ENCODE assay signal across 8 cellular contexts in genomic region chr2:95728878-95729511, GRCh38.
DNase-seq lines count a peak whose midpoint lies in the region; ATAC-seq and TF ChIP-seq lines count a peak whose summit lies in the region.

No MANE protein-coding gene starts in this region.

- POLR2A ChIA-PET in HEK293 (lab: Yijun Ruan, JAX) = no interaction called here

- peak; percentile 68 for TF ChIP-seq CTCF in HEK293 (tag by site-specific recombination; IDR thresholded peaks at IDR 0.05)
- TF ChIP-seq CTCF in fibroblast of pulmonary artery (IDR thresholded peaks at IDR 0.05; ENCODE audit: low read length, missing control alignments) = peak; percentile 66

- H3K4me1 ChIP-seq in HEK293 (ENCODE audit: control insufficient read depth, insufficient read depth, low read length) = no peaks in the 10 kb centered on the region

- H3K4me3 ChIP-seq in HEK293 (ENCODE audit: low read depth, low read length) (no peak overlapping the region), fibroblast of pulmonary artery (replicated peaks; ENCODE audit: low read depth, low read length) (no peak overlapping the region)

- no peak for ATAC-seq in HG03469 (IDR thresholded peaks at IDR 0.05; ENCODE audit: unreplicated experiment)

- no peaks in the 10 kb centered on the region for H3K36me3 ChIP-seq in HEK293 (ENCODE audit: control insufficient read depth in 2 of 2, insufficient read depth in 1 of 2, low read length in 2 of 2)

- no peak overlapping the region for H3K27ac ChIP-seq in HEK293 (ENCODE audit: extremely low read depth, low read depth, low read length)

- peak; percentile 89 for DNase-seq in DMS 273 (lab: John Stamatoyannopoulos, UW; ENCODE audit: unreplicated experiment)
- DNase-seq in NCI-H2227 (lab: John Stamatoyannopoulos, UW; ENCODE audit: unreplicated experiment) = peak; percentile 81
- DNase-seq in activated CD4-positive, alpha-beta T cell treated with anti-CD3 and anti-CD28 coated beads for 48 hours = peak; percentile 49
- peak; percentile 92 for DNase-seq in fibroblast of pulmonary artery (ENCODE audit: low read depth)
- DNase-seq in nucleus accumbens (lab: John Stamatoyannopoulos, UW) = peak in 51 of 56 donors; percentile 8 to 87 (median 55)
- no peak for DNase-seq in activated gamma-delta T cell (lab: John Stamatoyannopoulos, UW)

- no peaks in the 10 kb centered on the region for H3K9me3 ChIP-seq in HEK293 (ENCODE audit: control insufficient read depth, insufficient read depth, low read depth, low read length)

- CTCF ChIA-PET in HEK293 (lab: Yijun Ruan, JAX) = interaction anchor here (0.6 to 1.5 kb wide), 8 partner anchors 24 to 384 kb away, joined by 3 to 7 read pairs (median 4); no protein-coding TSS in a partner anchor

TF ChIP-seq in HEK293, 187 proteins besides CTCF, POLR2A, EP300 and RAD21 (continues in another document):
- no peak for TF ChIP-seq ZBTB44 (tag by site-specific recombination; IDR thresholded peaks at IDR 0.05)
- no peak for TF ChIP-seq TCF7L2 (IDR thresholded peaks at IDR 0.05; ENCODE audit: borderline replicate concordance, low read depth, low read length)
- TF ChIP-seq ZNF223 (tag by site-specific recombination; IDR thresholded peaks at IDR 0.05) = no peak
- no peak for TF ChIP-seq ZNF449 (tag by site-specific recombination; IDR thresholded peaks at IDR 0.05)
- no peak for TF ChIP-seq ZNF280D (tag by site-specific recombination; IDR thresholded peaks at IDR 0.05)
- TF ChIP-seq ZNF121 (tag by site-specific recombination; IDR thresholded peaks at IDR 0.05) = no peak
- TF ChIP-seq ZNF140 (tag by site-specific recombination; IDR thresholded peaks at IDR 0.05) = no peak
- TF ChIP-seq ZNF707 (tag by site-specific recombination; IDR thresholded peaks at IDR 0.05) = no peak
- TF ChIP-seq ZFHX2 (tag by site-specific recombination; conservative IDR thresholded peaks at IDR 0.05) = no peak
- peak; percentile 85 for TF ChIP-seq ZNF654 (tag by site-specific recombination; IDR thresholded peaks at IDR 0.05; ENCODE audit: low read depth)
- no peak for TF ChIP-seq GLIS1 (tag by site-specific recombination; IDR thresholded peaks at IDR 0.05)
- peak; percentile 54; the same call in 1 of the 2 replicates for TF ChIP-seq ZBTB17 (tag by site-specific recombination; IDR thresholded peaks at IDR 0.05)
- TF ChIP-seq ZNF701 (tag by site-specific recombination; IDR thresholded peaks at IDR 0.05) = no peak
- no peak for TF ChIP-seq ZNF169 (tag by site-specific recombination; IDR thresholded peaks at IDR 0.05)
- no peak for TF ChIP-seq ZNF544 (tag by site-specific recombination; IDR thresholded peaks at IDR 0.05)
- TF ChIP-seq ZNF600 (tag by site-specific recombination; IDR thresholded peaks at IDR 0.05) = no peak
- TF ChIP-seq INSM2 (tag by site-specific recombination; IDR thresholded peaks at IDR 0.05) = no peak
- TF ChIP-seq ZNF660 (tag by site-specific recombination; IDR thresholded peaks at IDR 0.05) = 0 out of 2 replicates have a peak, but pooled peaks have one; percentile 45
- no peak for TF ChIP-seq ZNF18 (tag by site-specific recombination; IDR thresholded peaks at IDR 0.05)
- TF ChIP-seq BCL11A (tag by site-specific recombination; IDR thresholded peaks at IDR 0.05; ENCODE audit: low read depth) = no peak
- TF ChIP-seq ZNF311 (tag by site-specific recombination; IDR thresholded peaks at IDR 0.05; ENCODE audit: borderline replicate concordance) = no peak
- TF ChIP-seq ZNF37A (tag by site-specific recombination; IDR thresholded peaks at IDR 0.05) = no peak
- no peak for TF ChIP-seq ZNF2 (tag by site-specific recombination; IDR thresholded peaks at IDR 0.05)
- no peak for TF ChIP-seq SETDB1 (IDR thresholded peaks at IDR 0.05; ENCODE audit: insufficient read length, low read length)
- TF ChIP-seq ZBTB6 (tag by site-specific recombination; IDR thresholded peaks at IDR 0.05) = no peak
- peak; percentile 78 for TF ChIP-seq ZSCAN16 (tag by site-specific recombination; IDR thresholded peaks at IDR 0.05)
